In the genomic region with DNA sequence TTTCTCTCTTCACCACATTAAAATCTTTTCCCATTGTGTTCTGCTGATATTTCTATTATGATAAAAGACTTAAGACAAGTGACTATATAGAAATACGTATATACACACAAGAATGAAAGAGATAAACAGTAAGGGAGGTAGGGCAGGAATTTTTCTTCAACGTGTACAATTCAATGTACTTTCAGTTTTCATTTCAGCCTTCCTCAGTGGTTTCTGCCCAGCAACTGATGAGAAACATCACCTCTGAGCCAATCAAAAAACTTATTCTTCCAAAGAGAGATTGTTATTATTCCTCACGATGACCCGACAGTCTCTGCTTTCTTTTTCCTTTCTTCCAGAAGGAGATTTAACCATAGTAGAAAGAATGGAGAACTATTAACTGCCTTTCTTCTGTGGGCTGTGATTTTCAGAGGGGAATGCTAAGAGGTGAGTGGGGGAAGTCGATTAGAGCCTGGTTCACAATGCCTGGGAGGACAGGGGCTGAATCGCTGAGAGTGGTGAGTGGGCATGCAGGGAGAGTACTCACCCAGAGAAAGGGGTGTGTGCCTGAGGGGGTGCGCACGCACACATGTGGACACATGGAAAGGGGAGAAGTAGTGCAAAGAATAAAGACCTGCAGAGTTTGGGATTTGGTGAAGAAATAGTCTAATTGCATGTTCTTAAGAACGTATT, we compare ENCODE assay signal across 8 cellular contexts. TPM values are rescaled to one million over a fixed set of nuclear protein-coding genes. Genes with fewer than 3 reads are reported as not detected.
DNase-seq lines count a peak whose midpoint lies in the region; ATAC-seq and TF ChIP-seq lines count a peak whose summit lies in the region.

A gene (plus strand): TSS at position 289 of the 672 bp plus-strand sequence. CDS start 3,289 bp downstream, outside the sequence.

- no peaks in the 10 kb centered on the region for H3K9me3 ChIP-seq in lower lobe of right lung

- POLR2A ChIA-PET in activated CD4-positive, alpha-beta memory T cell treated with anti-CD3 and anti-CD28 coated beads, Interleukin-2, amount 10 ng/mL, durations not matched to agents 7 days and 5 days (lab: Charles Lee): no interaction called here

- H3K4me1 ChIP-seq in lower lobe of right lung: peaks cover 29% of the 10 kb centered on the region

- TF ChIP-seq CTCF in lower lobe of right lung (IDR thresholded peaks at IDR 0.05): no peak

- intact Hi-C loops in lower lobe of right lung (cut with DNase I): no loop called here

- H3K36me3 Mint-ChIP-seq in activated CD4-positive, alpha-beta memory T cell treated with anti-CD3 and anti-CD28 coated beads, Interleukin-2, amount 10 ng/mL, durations not matched to agents 7 days and 5 days (ENCODE audit: low read depth): peaks cover 33% of the 10 kb centered on the region

- peaks cover 47% of the 10 kb centered on the region for H3K4me1 Mint-ChIP-seq in activated CD4-positive, alpha-beta memory T cell treated with anti-CD3 and anti-CD28 coated beads, Interleukin-2, amount 10 ng/mL, durations not matched to agents 7 days and 5 days

- H3K9me3 Mint-ChIP-seq in activated CD4-positive, alpha-beta memory T cell treated with anti-CD3 and anti-CD28 coated beads, Interleukin-2, amount 10 ng/mL, durations not matched to agents 7 days and 5 days: no peaks in the 10 kb centered on the region

- H3K27ac Mint-ChIP-seq in activated CD4-positive, alpha-beta memory T cell treated with anti-CD3 and anti-CD28 coated beads, Interleukin-2, amount 10 ng/mL, durations not matched to agents 7 days and 5 days: peak within 1 kb of the TSS; percentile 86

- peak within 1 kb of the TSS; percentile 89 for H3K27ac ChIP-seq in lower lobe of right lung

- peak within 1 kb of the TSS; percentile 99 for H3K4me3 Mint-ChIP-seq in activated CD4-positive, alpha-beta memory T cell treated with anti-CD3 and anti-CD28 coated beads, Interleukin-2, amount 10 ng/mL, durations not matched to agents 7 days and 5 days

- CTCF ChIA-PET in activated CD4-positive, alpha-beta memory T cell treated with anti-CD3 and anti-CD28 coated beads, Interleukin-2, amount 10 ng/mL, durations not matched to agents 7 days and 5 days (lab: Charles Lee): no interaction called here

- H3K27me3 Mint-ChIP-seq in activated CD4-positive, alpha-beta memory T cell treated with anti-CD3 and anti-CD28 coated beads, Interleukin-2, amount 10 ng/mL, durations not matched to agents 7 days and 5 days: no peaks in the 10 kb centered on the region

- H3K27me3 ChIP-seq in lower lobe of right lung (ENCODE audit: low read depth): no peaks in the 10 kb centered on the region

- peak; percentile 83 for ATAC-seq in GM19324 (IDR thresholded peaks at IDR 0.05; ENCODE audit: low FRiP score, unreplicated experiment)
- peak; percentile 73 for ATAC-seq in HG03457 (IDR thresholded peaks at IDR 0.05; ENCODE audit: unreplicated experiment)
- peak; percentile 91 to 97 for ATAC-seq in lower lobe of right lung

- H3K36me3 ChIP-seq in lower lobe of right lung: peaks cover 14% of the 10 kb centered on the region

- H3K4me3 ChIP-seq in lower lobe of right lung: peak within 1 kb of the TSS; percentile 74

- peak in 12 of 14 donors; percentile 24 to 80 (median 45) for DNase-seq in C1 segment of cervical spinal cord (lab: John Stamatoyannopoulos, UW)
- peak; percentile 72 for DNase-seq in NCI-H774 (lab: John Stamatoyannopoulos, UW)
- peak; percentile 63 for DNase-seq in activated CD4-positive, alpha-beta memory T cell treated with anti-CD3 and anti-CD28 coated beads, Interleukin-2, amount 10 ng/mL, durations not matched to agents 7 days and 5 days
- peak; percentile 54 for DNase-seq in effector CD4-positive, alpha-beta T cell
- peak; percentile 80 for DNase-seq in lower lobe of right lung
- DNase-seq in stimulated activated CD4-positive, alpha-beta T cell treated with anti-CD3 and anti-CD28 coated beads, TNF-alpha, amount 100 ng/mL, for 4 hours (ENCODE audit: low read depth in 3 of 3): peak in 2 of 3 experiments; percentile 29 to 44

RNA-seq across cellular contexts. Expression of the gene that starts here (rescaled TPM):
- 100 to 1,000 TPM; 100 to 103 TPM for total RNA-seq in activated CD4-positive, alpha-beta memory T cell treated with anti-CD3 and anti-CD28 coated beads, Interleukin-2, amount 10 ng/mL, durations not matched to agents 7 days and 5 days
- total RNA-seq in lower lobe of right lung: 53.2 TPM

Comparison
In these comparisons a context has a peak if more than half of its experiments do, and no peak if none do; other contexts are left out.
1. Peak in every context shown above with its lines: DNase-seq, ATAC-seq, H3K4me3 ChIP-seq and H3K27ac ChIP-seq.